Comparison of ENCODE assay signal across 12 cellular contexts in genomic region chr11:47477323-47477722, GRCh38. TPM values are rescaled to one million over a fixed set of nuclear protein-coding genes. Genes with fewer than 3 reads are reported as not detected.
DNase-seq lines count a peak whose midpoint lies in the region; ATAC-seq and TF ChIP-seq lines count a peak whose summit lies in the region.
"Had no signal": no experiment of that assay in that cellular context is flagged by ENCODE, and none has a peak within 500 bp of the region (broad histone marks: within the 10 kb centered on the region; RNA-seq: fewer than 3 reads in every experiment).

No MANE protein-coding gene starts in this region.

- peaks cover 61% of the 10 kb centered on the region for H3K36me3 ChIP-seq in ACC112 (ENCODE audit: insufficient read depth, low read length)

- DNase-seq in HFFc6 = peak; percentile 69
- DNase-seq in hepatic stellate cell (ENCODE audit: low spot score) = peak; percentile 19
- DNase-seq in LoVo (ENCODE audit: low spot score) = no peak
- DNase-seq in middle frontal gyrus (ENCODE audit: extremely low spot score, low spot score) = no peak
- DNase-seq: CD4-positive, alpha-beta T cell; KG1; NCI-H748 treated with DMSO at 0.1 percent for 48 hours; T-cell had no signal

- peaks cover 1% of the 10 kb centered on the region; the same call in 1 of the 2 replicates for H3K27me3 Mint-ChIP-seq in HFFc6 (ENCODE audit: insufficient read depth)
- H3K27me3 Mint-ChIP-seq in activated T-helper 17 cell treated with anti-CD3 and anti-CD28 coated beads, Interleukin-2, amount 50 U/mL, for 72 hours = no peaks in the 10 kb centered on the region
- H3K27me3 Mint-ChIP-seq: CD4-positive, alpha-beta T cell; T-cell had no signal

- peaks cover 43% of the 10 kb centered on the region for H3K4me1 ChIP-seq in ACC112 (ENCODE audit: control insufficient read depth, insufficient read depth, low read length, unreplicated experiment)

- ATAC-seq in activated T-helper 17 cell treated with anti-CD3 and anti-CD28 coated beads, Interleukin-2, amount 50 U/mL, for 72 hours (replicated peaks) = peak; percentile 95
- no peak for ATAC-seq in HG03196 (IDR thresholded peaks at IDR 0.05; ENCODE audit: unreplicated experiment)
- no peak for ATAC-seq in HG02642 (IDR thresholded peaks at IDR 0.05; ENCODE audit: poor library complexity, unreplicated experiment)
- ATAC-seq: T-cell had no signal

- no peak overlapping the region for H3K4me3 ChIP-seq in ACC112 (ENCODE audit: low read depth, low read length)

- no peak overlapping the region for H2AFZ ChIP-seq in ACC112 (ENCODE audit: low read length, unreplicated experiment)

- H3K27ac Mint-ChIP-seq in HFFc6 = peak overlapping the region; percentile 61
- H3K27ac Mint-ChIP-seq in activated T-helper 17 cell treated with anti-CD3 and anti-CD28 coated beads, Interleukin-2, amount 50 U/mL, for 72 hours = peak overlapping the region; percentile 87
- H3K27ac Mint-ChIP-seq: CD4-positive, alpha-beta T cell; T-cell had no signal

- no peak for TF ChIP-seq CTCF in HFFc6 (IDR thresholded peaks at IDR 0.05)

- no peaks in the 10 kb centered on the region for H3K9me3 Mint-ChIP-seq in HFFc6
- H3K9me3 Mint-ChIP-seq in activated T-helper 17 cell treated with anti-CD3 and anti-CD28 coated beads, Interleukin-2, amount 50 U/mL, for 72 hours = no peaks in the 10 kb centered on the region
- H3K9me3 Mint-ChIP-seq: CD4-positive, alpha-beta T cell; T-cell had no signal

- H3K79me2 ChIP-seq in ACC112 (ENCODE audit: control insufficient read depth, insufficient read depth, low read length, unreplicated experiment) = peaks cover 12% of the 10 kb centered on the region

- H3K27ac ChIP-seq in ACC112 (ENCODE audit: low read depth, low read length) = 0 out of 2 replicates have a peak overlapping the region, but pooled peaks have one; percentile 4

- H3K27me3 ChIP-seq in ACC112 (ENCODE audit: insufficient read depth, low read length) = no peaks in the 10 kb centered on the region

- peak overlapping the region; percentile 40 for H3K4me3 Mint-ChIP-seq in HFFc6
- H3K4me3 Mint-ChIP-seq in activated T-helper 17 cell treated with anti-CD3 and anti-CD28 coated beads, Interleukin-2, amount 50 U/mL, for 72 hours = no peak overlapping the region
- H3K4me3 Mint-ChIP-seq: CD4-positive, alpha-beta T cell; T-cell had no signal

- peaks cover 46% of the 10 kb centered on the region for H3K36me3 Mint-ChIP-seq in HFFc6 (ENCODE audit: low read depth)
- peaks cover 100% of the 10 kb centered on the region for H3K36me3 Mint-ChIP-seq in activated T-helper 17 cell treated with anti-CD3 and anti-CD28 coated beads, Interleukin-2, amount 50 U/mL, for 72 hours (ENCODE audit: low read depth)

- peaks cover 56% of the 10 kb centered on the region for H3K4me1 Mint-ChIP-seq in HFFc6 (ENCODE audit: low read depth)
- H3K4me1 Mint-ChIP-seq in activated T-helper 17 cell treated with anti-CD3 and anti-CD28 coated beads, Interleukin-2, amount 50 U/mL, for 72 hours = peaks cover 5% of the 10 kb centered on the region
- H3K4me1 Mint-ChIP-seq: T-cell had no signal

RNA-seq across cellular contexts. Expression of gene RAPSN, which starts 28.4 kb away (rescaled TPM):
- total RNA-seq in HFFc6 (2021; fragmentation: NEBNext Ultra II Directional; extraction: Animal tissue kit (Norgen Biotek cat#: 25700)) = under 1 TPM in 1 of 6 experiments, not detected in 5; 0.22 TPM
- 1 to 10 TPM; 1.1 to 1.7 TPM for total RNA-seq in activated T-helper 17 cell treated with anti-CD3 and anti-CD28 coated beads, Interleukin-2, amount 50 U/mL, for 72 hours

RNA-seq across cellular contexts. Expression of gene PSMC3, which starts 51.1 kb away (rescaled TPM):
- 100 to 1,000 TPM; 161 to 238 (median 220) TPM for total RNA-seq in HFFc6 (2021; fragmentation: NEBNext Ultra II Directional; extraction: Animal tissue kit (Norgen Biotek cat#: 25700))
- 100 to 1,000 TPM; 109 to 174 TPM for total RNA-seq in activated T-helper 17 cell treated with anti-CD3 and anti-CD28 coated beads, Interleukin-2, amount 50 U/mL, for 72 hours

Comparison
In these comparisons a context has a peak if more than half of its experiments do, and no peak if none do; other contexts are left out.
1. DNase-seq: peak in HFFc6 (single experiment) and hepatic stellate cell (single experiment); none in LoVo (single experiment) and middle frontal gyrus (single experiment).